In the genomic region with DNA sequence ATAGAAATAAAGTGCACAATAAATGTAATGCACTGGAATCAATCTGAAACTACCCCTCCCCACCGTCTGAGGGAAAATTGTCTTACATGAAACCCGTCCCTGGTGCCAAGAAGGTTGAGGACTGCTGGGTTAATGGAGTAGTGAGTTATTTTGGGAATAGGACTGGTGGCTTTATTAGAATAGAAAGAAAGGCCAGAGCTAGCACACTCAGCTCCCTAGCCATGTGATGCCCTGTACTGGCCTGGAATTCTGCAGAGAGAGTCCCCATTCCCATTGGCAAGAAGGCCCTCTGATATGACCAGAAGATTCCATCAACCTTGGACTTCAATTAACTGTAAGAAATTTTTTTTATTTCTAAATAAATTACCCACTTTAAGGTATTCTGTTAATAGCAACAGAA, we compare ENCODE assay signal across 3 cellular contexts.
"Had no signal": no experiment of that assay in that cellular context is flagged by ENCODE, and none has a peak within 500 bp of the region (broad histone marks: within the 10 kb centered on the region; RNA-seq: fewer than 3 reads in every experiment).

No MANE protein-coding gene starts in this region.

- DNase-seq: GDM1, GF-D8 had no signal

- ATAC-seq: GM12878 had no signal
